ENCODE assay signal across 34 cellular contexts in genomic region chr10:43369921-43370320, GRCh38. TPM values are rescaled to one million over a fixed set of nuclear protein-coding genes. Genes with fewer than 3 reads are reported as not detected.
"Had no signal": no experiment of that assay in that cellular context is flagged by ENCODE, and none has a peak within 500 bp of the region (broad histone marks: within the 10 kb centered on the region; RNA-seq: fewer than 3 reads in every experiment).

No MANE protein-coding gene starts in this region.

- H3K4me3 Mint-ChIP-seq: dendritic cell treated with granulocyte-macrophage colony-stimulating factor and Interleukin-4, amounts not matched to agents 40 ng/mL and 50 ng/mL, for 4 days; effector memory CD8-positive, alpha-beta T cell; endodermal cell; mesothelial cell of epicardium had no signal

- H3K4me3 ChIP-seq: colonic mucosa, esophagus squamous epithelium, gastrocnemius medialis, heart right ventricle, left ventricle myocardium inferior, lower lobe of right lung, mucosa of descending colon had no signal

- H3K9me3 ChIP-seq: colonic mucosa, esophagus squamous epithelium, gastrocnemius medialis, heart right ventricle, left ventricle myocardium inferior, lower lobe of right lung, mucosa of descending colon had no signal

- DNase-seq: colonic mucosa; cortex of kidney; effector CD8-positive, alpha-beta T cell; effector memory CD8-positive, alpha-beta T cell; endodermal cell; erythroblast; esophagus squamous epithelium; foreskin fibroblast; foreskin melanocyte; gastrocnemius medialis; glutamatergic neuron; head of caudate nucleus; heart right ventricle; hippocampal formation; kidney glomerular epithelial cell; left colon; left ventricle myocardium inferior; mesenchymal stem cell had no signal

- H3K27me3 Mint-ChIP-seq: dendritic cell treated with granulocyte-macrophage colony-stimulating factor and Interleukin-4, amounts not matched to agents 40 ng/mL and 50 ng/mL, for 4 days; effector memory CD8-positive, alpha-beta T cell had no signal

- ATAC-seq: effector memory CD8-positive, alpha-beta T cell; esophagus mucosa; gastrocnemius medialis; left colon; left lobe of liver; lower lobe of right lung; mucosa of descending colon had no signal

- H3K4me1 ChIP-seq: colonic mucosa, esophagus squamous epithelium, lower lobe of right lung had no signal

- H3K27ac ChIP-seq: colonic mucosa, epithelial cell of prostate, esophagus squamous epithelium, gastrocnemius medialis, heart right ventricle, left ventricle myocardium inferior, lower lobe of right lung had no signal

- H3K9me3 Mint-ChIP-seq: dendritic cell treated with granulocyte-macrophage colony-stimulating factor and Interleukin-4, amounts not matched to agents 40 ng/mL and 50 ng/mL, for 4 days; effector memory CD8-positive, alpha-beta T cell; endodermal cell; mesothelial cell of epicardium had no signal

- H3K36me3 ChIP-seq: colonic mucosa, esophagus squamous epithelium, gastrocnemius medialis, heart right ventricle, left ventricle myocardium inferior, lower lobe of right lung had no signal

- H3K27ac Mint-ChIP-seq: dendritic cell treated with granulocyte-macrophage colony-stimulating factor and Interleukin-4, amounts not matched to agents 40 ng/mL and 50 ng/mL, for 4 days; effector memory CD8-positive, alpha-beta T cell; endodermal cell; mesothelial cell of epicardium had no signal

- H3K4me1 Mint-ChIP-seq: mesothelial cell of epicardium had no signal

- FAIRE-seq: endometrium, islet of Langerhans, keratinocyte had no signal

- H3K27me3 ChIP-seq: colonic mucosa, esophagus squamous epithelium, gastrocnemius medialis, heart right ventricle had no signal

- H3K36me3 Mint-ChIP-seq: mesothelial cell of epicardium had no signal

RNA-seq across cellular contexts. Expression of gene FXYD4, which starts 1.5 kb away (rescaled TPM):
- total RNA-seq: cerebellum, dermis microvascular lymphatic vessel endothelial cell, esophagus mucosa, esophagus squamous epithelium, gastrocnemius medialis, glomerular endothelial cell, left colon, left lobe of liver, left ventricle myocardium inferior, lower leg skin, lower lobe of right lung, lung microvascular endothelial cell, mesenteric fat pad, mesothelial cell of epicardium, mucosa of descending colon had no signal
- polyA plus RNA-seq: heart right ventricle, keratinocyte had no signal
